In genomic region chr6:30752164-30752927, GRCh38 we compare ENCODE assay signal across 8 cellular contexts. TPM values are rescaled to one million over a fixed set of nuclear protein-coding genes. Genes with fewer than 3 reads are reported as not detected.
DNase-seq lines count a peak whose midpoint lies in the region; ATAC-seq and TF ChIP-seq lines count a peak whose summit lies in the region.

No MANE protein-coding gene starts in this region.

- TF ChIP-seq POLR2A in sigmoid colon (IDR thresholded peaks at IDR 0.05): no peak

- ATAC-seq in HG03095 (IDR thresholded peaks at IDR 0.05; ENCODE audit: unreplicated experiment) (no peak), GM18870 (IDR thresholded peaks at IDR 0.05; ENCODE audit: unreplicated experiment) (no peak)

- no peak overlapping the region for H3K4me3 Mint-ChIP-seq in activated naive CD8-positive, alpha-beta T cell
- H3K4me3 Mint-ChIP-seq in activated naive CD8-positive, alpha-beta T cell treated with anti-CD3 and anti-CD28 coated beads for 36 hours: no peak overlapping the region

- TF ChIP-seq CTCF in left ventricle myocardium inferior (IDR thresholded peaks at IDR 0.05; ENCODE audit: borderline replicate concordance) (no peak), sigmoid colon (IDR thresholded peaks at IDR 0.05) (no peak), WERI-Rb-1 (IDR thresholded peaks at IDR 0.05; ENCODE audit: low read depth, low read length) (no peak)

- no peaks in the 10 kb centered on the region for H3K27me3 ChIP-seq in adipocyte (replicated peaks; ENCODE audit: control insufficient read depth, insufficient read depth, low read length)
- no peaks in the 10 kb centered on the region for H3K27me3 ChIP-seq in left ventricle myocardium inferior (ENCODE audit: low read depth)
- H3K27me3 ChIP-seq in sigmoid colon: no peaks in the 10 kb centered on the region
- no peaks in the 10 kb centered on the region for H3K27me3 ChIP-seq in WERI-Rb-1 (ENCODE audit: insufficient read depth, low read depth, severe bottlenecking)

- peaks cover 22% of the 10 kb centered on the region for H3K4me1 Mint-ChIP-seq in activated naive CD8-positive, alpha-beta T cell (ENCODE audit: low read depth)
- peaks cover 34% of the 10 kb centered on the region for H3K4me1 Mint-ChIP-seq in activated naive CD8-positive, alpha-beta T cell treated with anti-CD3 and anti-CD28 coated beads for 36 hours

- WGBS in sigmoid colon, 2 donors: 49 to 70% methylated on average over 12 of the region's 12 CpGs

- no peaks in the 10 kb centered on the region for H3K27me3 Mint-ChIP-seq in activated naive CD8-positive, alpha-beta T cell
- no peaks in the 10 kb centered on the region for H3K27me3 Mint-ChIP-seq in activated naive CD8-positive, alpha-beta T cell treated with anti-CD3 and anti-CD28 coated beads for 36 hours

- H3K4me3 ChIP-seq in adipocyte (ENCODE audit: low read length) (peak overlapping the region; percentile 64), left ventricle myocardium inferior (no peak overlapping the region), sigmoid colon (no peak overlapping the region), WERI-Rb-1 (ENCODE audit: low read depth, low read length) (no peak overlapping the region)

- no peaks in the 10 kb centered on the region for H3K9me3 Mint-ChIP-seq in activated naive CD8-positive, alpha-beta T cell (ENCODE audit: low read depth)
- H3K9me3 Mint-ChIP-seq in activated naive CD8-positive, alpha-beta T cell treated with anti-CD3 and anti-CD28 coated beads for 36 hours: no peaks in the 10 kb centered on the region

- peak overlapping the region; percentile 94 for H3K27ac ChIP-seq in left ventricle myocardium inferior (replicated peaks)
- H3K27ac ChIP-seq in sigmoid colon: peak overlapping the region; percentile 81 to 93 (median 88)
- no peak overlapping the region for H3K27ac ChIP-seq in WERI-Rb-1

- no peak for DNase-seq in activated naive CD8-positive, alpha-beta T cell treated with anti-CD3 and anti-CD28 coated beads for 36 hours
- DNase-seq in adipocyte (ENCODE audit: low read depth) (peak; percentile 99), left ventricle myocardium inferior (peak; percentile 91), sigmoid colon (peak; percentile 98), WERI-Rb-1 (no peak)

- peak overlapping the region; percentile 31 for H3K27ac Mint-ChIP-seq in activated naive CD8-positive, alpha-beta T cell
- no peak overlapping the region for H3K27ac Mint-ChIP-seq in activated naive CD8-positive, alpha-beta T cell treated with anti-CD3 and anti-CD28 coated beads for 36 hours

- H3K36me3 ChIP-seq in adipocyte (ENCODE audit: control insufficient read depth, insufficient read depth, low read length, severe bottlenecking) (no peaks in the 10 kb centered on the region), left ventricle myocardium inferior (no peaks in the 10 kb centered on the region), sigmoid colon (no peaks in the 10 kb centered on the region), WERI-Rb-1 (no peaks in the 10 kb centered on the region)

- H3K9ac ChIP-seq in adipocyte (ENCODE audit: low read length): peak overlapping the region; percentile 67

- intact Hi-C loops in left ventricle myocardium inferior (cut with micrococcal nuclease): no loop called here
- intact Hi-C loops in sigmoid colon (cut with DNase I): loop anchor here (1.0 kb wide), 1 partner anchor 30 kb away; no protein-coding TSS in a partner anchor

- peaks cover 29% of the 10 kb centered on the region for H3K4me1 ChIP-seq in adipocyte (ENCODE audit: control insufficient read depth, insufficient read depth, low read length)
- H3K4me1 ChIP-seq in left ventricle myocardium inferior: peaks cover 50% of the 10 kb centered on the region
- H3K4me1 ChIP-seq in sigmoid colon: peaks cover 0 to 74% (median 57%) of the 10 kb centered on the region in 4 donors

- TF ChIP-seq EP300 in sigmoid colon (IDR thresholded peaks at IDR 0.05): peak; percentile 67 to 86 (median 68)

- H3K9me3 ChIP-seq in adipocyte (ENCODE audit: control insufficient read depth, low read length): no peaks in the 10 kb centered on the region
- no peaks in the 10 kb centered on the region for H3K9me3 ChIP-seq in left ventricle myocardium inferior (replicated peaks)
- H3K9me3 ChIP-seq in sigmoid colon: no peaks in the 10 kb centered on the region
- no peaks in the 10 kb centered on the region for H3K9me3 ChIP-seq in WERI-Rb-1 (ENCODE audit: severe bottlenecking)

- no peaks in the 10 kb centered on the region for H3K36me3 Mint-ChIP-seq in activated naive CD8-positive, alpha-beta T cell
- no peaks in the 10 kb centered on the region for H3K36me3 Mint-ChIP-seq in activated naive CD8-positive, alpha-beta T cell treated with anti-CD3 and anti-CD28 coated beads for 36 hours

RNA-seq across cellular contexts. Expression of gene IER3, which starts 8.0 kb away (rescaled TPM):
- total RNA-seq in activated naive CD8-positive, alpha-beta T cell treated with anti-CD3 and anti-CD28 coated beads for 36 hours: 100 to 1,000 TPM; 295 to 310 TPM
- 41.4 TPM for total RNA-seq in left ventricle myocardium inferior
- 10 to 100 TPM; 20.1 to 65.3 (median 21.9) TPM for total RNA-seq in sigmoid colon
- 100 to 1,000 TPM; 133 to 193 (median 153) TPM for polyA plus RNA-seq in sigmoid colon

RNA-seq across cellular contexts. Expression of gene FLOT1, which starts 9.9 kb away (rescaled TPM):
- 100 to 1,000 TPM; 104 to 107 TPM for total RNA-seq in activated naive CD8-positive, alpha-beta T cell treated with anti-CD3 and anti-CD28 coated beads for 36 hours
- total RNA-seq in left ventricle myocardium inferior (223 TPM), sigmoid colon (100 to 1,000 TPM; 141 to 206 (median 160) TPM)
- 100 to 1,000 TPM; 174 to 194 (median 188) TPM for polyA plus RNA-seq in sigmoid colon

RNA-seq across cellular contexts. Expression of gene TUBB, which starts 32.2 kb away (rescaled TPM):
- 1,000 to 10,000 TPM; 1,515 to 1,538 TPM for total RNA-seq in activated naive CD8-positive, alpha-beta T cell treated with anti-CD3 and anti-CD28 coated beads for 36 hours
- 187 TPM for total RNA-seq in left ventricle myocardium inferior
- total RNA-seq in sigmoid colon: 100 to 1,000 TPM; 245 to 287 (median 267) TPM
- polyA plus RNA-seq in sigmoid colon: 100 to 1,000 TPM in 2 of 3 donors, 10 to 100 TPM in 1; 96.1 to 306 (median 111) TPM

RNA-seq across cellular contexts. Expression of gene MDC1, which starts 35.3 kb away (rescaled TPM):
- total RNA-seq in activated naive CD8-positive, alpha-beta T cell treated with anti-CD3 and anti-CD28 coated beads for 36 hours: 10 to 100 TPM; 63.2 to 67.0 TPM
- total RNA-seq in left ventricle myocardium inferior (14.1 TPM), sigmoid colon (10 to 100 TPM in 1 of 4 donors, 1 to 10 TPM in 3; 5.4 to 16.1 (median 6.7) TPM)
- 10 to 100 TPM in 1 of 3 donors, 1 to 10 TPM in 2; 1.8 to 17.4 (median 3.7) TPM for polyA plus RNA-seq in sigmoid colon

Comparison
In these comparisons a context has a peak if more than half of its experiments do, and no peak if none do; other contexts are left out.
1. DNase-seq: peak in adipocyte (single experiment), left ventricle myocardium inferior (single experiment) and sigmoid colon (single experiment); none in activated naive CD8-positive, alpha-beta T cell treated with anti-CD3 and anti-CD28 coated beads for 36 hours (single experiment) and WERI-Rb-1 (single experiment).